Comparison of ENCODE assay signal across 1 cellular context in the genomic region with DNA sequence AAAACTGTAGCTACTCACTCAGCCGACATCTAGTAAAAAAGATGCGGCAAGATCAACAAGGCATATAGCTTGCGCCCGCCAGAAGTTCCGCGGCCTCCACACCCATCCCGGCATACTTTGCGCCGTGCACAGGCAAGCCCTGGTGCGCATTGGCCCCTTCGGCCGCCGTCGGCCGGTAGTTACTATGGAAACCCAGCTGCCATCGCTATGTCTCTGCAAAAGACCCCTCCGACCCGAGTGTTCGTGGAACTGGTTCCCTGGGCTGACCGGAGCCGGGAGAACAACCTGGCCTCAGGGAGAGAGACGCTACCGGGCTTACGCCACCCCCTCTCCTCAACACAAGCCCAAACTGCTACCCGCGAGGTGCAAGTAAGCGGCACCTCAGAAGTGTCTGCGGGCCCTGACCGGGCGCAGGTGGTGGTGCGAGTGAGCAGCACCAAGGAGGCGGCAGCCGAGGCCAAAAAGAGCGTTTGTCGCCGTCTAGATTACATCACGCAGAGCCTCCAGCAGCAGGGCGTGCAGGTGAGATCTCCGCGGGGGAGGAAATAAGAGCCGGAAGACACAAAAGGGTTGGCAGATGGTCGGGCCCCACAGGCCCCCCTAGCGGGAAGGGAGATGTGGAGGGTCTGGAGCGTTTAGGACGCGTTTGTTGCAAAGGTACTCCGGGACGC.
A peak's percentile ranks its signal among the peaks of the same experiment; 100 is the strongest.
TF ChIP-seq lines count a peak whose summit lies in the region.

A gene with protein sequence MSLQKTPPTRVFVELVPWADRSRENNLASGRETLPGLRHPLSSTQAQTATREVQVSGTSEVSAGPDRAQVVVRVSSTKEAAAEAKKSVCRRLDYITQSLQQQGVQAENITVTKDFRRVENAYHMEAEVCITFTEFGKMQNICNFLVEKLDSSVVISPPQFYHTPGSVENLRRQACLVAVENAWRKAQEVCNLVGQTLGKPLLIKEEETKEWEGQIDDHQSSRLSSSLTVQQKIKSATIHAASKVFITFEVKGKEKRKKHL (plus strand): TSS at position 182 of the 671 bp plus-strand sequence. CDS start 26 bp downstream, at position 208.

TF ChIP-seq in K562, 482 proteins besides CTCF, POLR2A, EP300 and RAD21 (continued from another document and continues in another):
- TF ChIP-seq, protein P1, sequence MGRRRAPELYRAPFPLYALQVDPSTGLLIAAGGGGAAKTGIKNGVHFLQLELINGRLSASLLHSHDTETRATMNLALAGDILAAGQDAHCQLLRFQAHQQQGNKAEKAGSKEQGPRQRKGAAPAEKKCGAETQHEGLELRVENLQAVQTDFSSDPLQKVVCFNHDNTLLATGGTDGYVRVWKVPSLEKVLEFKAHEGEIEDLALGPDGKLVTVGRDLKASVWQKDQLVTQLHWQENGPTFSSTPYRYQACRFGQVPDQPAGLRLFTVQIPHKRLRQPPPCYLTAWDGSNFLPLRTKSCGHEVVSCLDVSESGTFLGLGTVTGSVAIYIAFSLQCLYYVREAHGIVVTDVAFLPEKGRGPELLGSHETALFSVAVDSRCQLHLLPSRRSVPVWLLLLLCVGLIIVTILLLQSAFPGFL (CRISPR knock-in tag; IDR thresholded peaks at IDR 0.05), result no peak
- no peak for TF ChIP-seq RBM39 (optimal IDR thresholded peaks at IDR 0.05; ENCODE audit: low read depth, low read length)
- no peak for TF ChIP-seq ZNF197 (CRISPR knock-in tag; IDR thresholded peaks at IDR 0.05; ENCODE audit: low read depth)
- TF ChIP-seq ESRRB (CRISPR knock-in tag; IDR thresholded peaks at IDR 0.05; ENCODE audit: borderline replicate concordance), result no peak
- TF ChIP-seq, protein P2, sequence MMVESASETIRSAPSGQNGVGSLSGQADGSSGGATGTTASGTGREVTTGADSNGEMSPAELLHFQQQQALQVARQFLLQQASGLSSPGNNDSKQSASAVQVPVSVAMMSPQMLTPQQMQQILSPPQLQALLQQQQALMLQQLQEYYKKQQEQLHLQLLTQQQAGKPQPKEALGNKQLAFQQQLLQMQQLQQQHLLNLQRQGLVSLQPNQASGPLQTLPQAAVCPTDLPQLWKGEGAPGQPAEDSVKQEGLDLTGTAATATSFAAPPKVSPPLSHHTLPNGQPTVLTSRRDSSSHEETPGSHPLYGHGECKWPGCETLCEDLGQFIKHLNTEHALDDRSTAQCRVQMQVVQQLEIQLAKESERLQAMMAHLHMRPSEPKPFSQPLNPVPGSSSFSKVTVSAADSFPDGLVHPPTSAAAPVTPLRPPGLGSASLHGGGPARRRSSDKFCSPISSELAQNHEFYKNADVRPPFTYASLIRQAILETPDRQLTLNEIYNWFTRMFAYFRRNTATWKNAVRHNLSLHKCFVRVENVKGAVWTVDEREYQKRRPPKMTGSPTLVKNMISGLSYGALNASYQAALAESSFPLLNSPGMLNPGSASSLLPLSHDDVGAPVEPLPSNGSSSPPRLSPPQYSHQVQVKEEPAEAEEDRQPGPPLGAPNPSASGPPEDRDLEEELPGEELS (CRISPR knock-in tag; IDR thresholded peaks at IDR 0.05; ENCODE audit: borderline replicate concordance), result no peak
- TF ChIP-seq, protein P3, sequence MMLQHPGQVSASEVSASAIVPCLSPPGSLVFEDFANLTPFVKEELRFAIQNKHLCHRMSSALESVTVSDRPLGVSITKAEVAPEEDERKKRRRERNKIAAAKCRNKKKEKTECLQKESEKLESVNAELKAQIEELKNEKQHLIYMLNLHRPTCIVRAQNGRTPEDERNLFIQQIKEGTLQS (IDR thresholded peaks at IDR 0.05), result peak; percentile 33; the same call in 1 of the 2 replicates
- TF ChIP-seq, protein P3 (CRISPR knock-in tag; conservative IDR thresholded peaks at IDR 0.05), result no peak
- TF ChIP-seq, protein P4, sequence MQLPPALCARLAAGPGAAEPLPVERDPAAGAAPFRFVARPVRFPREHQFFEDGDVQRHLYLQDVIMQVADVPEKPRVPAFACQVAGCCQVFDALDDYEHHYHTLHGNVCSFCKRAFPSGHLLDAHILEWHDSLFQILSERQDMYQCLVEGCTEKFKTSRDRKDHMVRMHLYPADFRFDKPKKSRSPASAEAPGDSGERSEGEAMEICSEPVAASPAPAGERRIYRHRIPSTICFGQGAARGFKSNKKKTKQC (CRISPR knock-in tag; IDR thresholded peaks at IDR 0.05), result no peak
- TF ChIP-seq XRCC3 (IDR thresholded peaks at IDR 0.05), result no peak
- no peak for TF ChIP-seq SMAD1 (IDR thresholded peaks at IDR 0.05; ENCODE audit: low read depth, low read length, partially characterized antibody)
- TF ChIP-seq POLR2G (IDR thresholded peaks at IDR 0.05; ENCODE audit: low read depth, low read length), result peak; percentile 79
- no peak for TF ChIP-seq ZNF75A (CRISPR knock-in tag; IDR thresholded peaks at IDR 0.05)
- TF ChIP-seq FOSL1 (tag; conservative IDR thresholded peaks at IDR 0.05), result no peak
- no peak for TF ChIP-seq HNRNPK (IDR thresholded peaks at IDR 0.05; ENCODE audit: low read depth, low read length, poor library complexity, severe bottlenecking)
- no peak for TF ChIP-seq GATAD2A (IDR thresholded peaks at IDR 0.05)
- TF ChIP-seq RCOR1 (IDR thresholded peaks at IDR 0.05; ENCODE audit: borderline replicate concordance in 1 of 2, low read depth in 2 of 2, low read length in 2 of 2), result peak in 1 of 2 experiments; percentile 5; a peak in 1 of 4 replicates
- TF ChIP-seq, protein P5, sequence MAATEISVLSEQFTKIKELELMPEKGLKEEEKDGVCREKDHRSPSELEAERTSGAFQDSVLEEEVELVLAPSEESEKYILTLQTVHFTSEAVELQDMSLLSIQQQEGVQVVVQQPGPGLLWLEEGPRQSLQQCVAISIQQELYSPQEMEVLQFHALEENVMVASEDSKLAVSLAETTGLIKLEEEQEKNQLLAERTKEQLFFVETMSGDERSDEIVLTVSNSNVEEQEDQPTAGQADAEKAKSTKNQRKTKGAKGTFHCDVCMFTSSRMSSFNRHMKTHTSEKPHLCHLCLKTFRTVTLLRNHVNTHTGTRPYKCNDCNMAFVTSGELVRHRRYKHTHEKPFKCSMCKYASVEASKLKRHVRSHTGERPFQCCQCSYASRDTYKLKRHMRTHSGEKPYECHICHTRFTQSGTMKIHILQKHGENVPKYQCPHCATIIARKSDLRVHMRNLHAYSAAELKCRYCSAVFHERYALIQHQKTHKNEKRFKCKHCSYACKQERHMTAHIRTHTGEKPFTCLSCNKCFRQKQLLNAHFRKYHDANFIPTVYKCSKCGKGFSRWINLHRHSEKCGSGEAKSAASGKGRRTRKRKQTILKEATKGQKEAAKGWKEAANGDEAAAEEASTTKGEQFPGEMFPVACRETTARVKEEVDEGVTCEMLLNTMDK (IDR thresholded peaks at IDR 0.05; ENCODE audit: borderline replicate concordance, insufficient read depth, low read depth, low read length, poor library complexity, severe bottlenecking), result peak; percentile 38
- TF ChIP-seq, protein P6, sequence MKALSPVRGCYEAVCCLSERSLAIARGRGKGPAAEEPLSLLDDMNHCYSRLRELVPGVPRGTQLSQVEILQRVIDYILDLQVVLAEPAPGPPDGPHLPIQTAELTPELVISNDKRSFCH (CRISPR knock-in tag; IDR thresholded peaks at IDR 0.05), result no peak
- TF ChIP-seq, protein P6 (tag; IDR thresholded peaks at IDR 0.05), result no peak
- TF ChIP-seq KLF6 (CRISPR knock-in tag; IDR thresholded peaks at IDR 0.05; ENCODE audit: borderline replicate concordance), result no peak
- TF ChIP-seq NRF1 (conservative IDR thresholded peaks at IDR 0.05 in 1 of 2, IDR thresholded peaks at IDR 0.05 in 1 of 2), result peak; percentile 72 to 76
- TF ChIP-seq, protein P7, sequence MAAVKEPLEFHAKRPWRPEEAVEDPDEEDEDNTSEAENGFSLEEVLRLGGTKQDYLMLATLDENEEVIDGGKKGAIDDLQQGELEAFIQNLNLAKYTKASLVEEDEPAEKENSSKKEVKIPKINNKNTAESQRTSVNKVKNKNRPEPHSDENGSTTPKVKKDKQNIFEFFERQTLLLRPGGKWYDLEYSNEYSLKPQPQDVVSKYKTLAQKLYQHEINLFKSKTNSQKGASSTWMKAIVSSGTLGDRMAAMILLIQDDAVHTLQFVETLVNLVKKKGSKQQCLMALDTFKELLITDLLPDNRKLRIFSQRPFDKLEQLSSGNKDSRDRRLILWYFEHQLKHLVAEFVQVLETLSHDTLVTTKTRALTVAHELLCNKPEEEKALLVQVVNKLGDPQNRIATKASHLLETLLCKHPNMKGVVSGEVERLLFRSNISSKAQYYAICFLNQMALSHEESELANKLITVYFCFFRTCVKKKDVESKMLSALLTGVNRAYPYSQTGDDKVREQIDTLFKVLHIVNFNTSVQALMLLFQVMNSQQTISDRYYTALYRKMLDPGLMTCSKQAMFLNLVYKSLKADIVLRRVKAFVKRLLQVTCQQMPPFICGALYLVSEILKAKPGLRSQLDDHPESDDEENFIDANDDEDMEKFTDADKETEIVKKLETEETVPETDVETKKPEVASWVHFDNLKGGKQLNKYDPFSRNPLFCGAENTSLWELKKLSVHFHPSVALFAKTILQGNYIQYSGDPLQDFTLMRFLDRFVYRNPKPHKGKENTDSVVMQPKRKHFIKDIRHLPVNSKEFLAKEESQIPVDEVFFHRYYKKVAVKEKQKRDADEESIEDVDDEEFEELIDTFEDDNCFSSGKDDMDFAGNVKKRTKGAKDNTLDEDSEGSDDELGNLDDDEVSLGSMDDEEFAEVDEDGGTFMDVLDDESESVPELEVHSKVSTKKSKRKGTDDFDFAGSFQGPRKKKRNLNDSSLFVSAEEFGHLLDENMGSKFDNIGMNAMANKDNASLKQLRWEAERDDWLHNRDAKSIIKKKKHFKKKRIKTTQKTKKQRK (IDR thresholded peaks at IDR 0.05; ENCODE audit: borderline replicate concordance, low read depth, low read length), result no peak
- peak; percentile 60 for TF ChIP-seq L3MBTL2 (IDR thresholded peaks at IDR 0.05)
- TF ChIP-seq ZNF143 (CRISPR knock-in tag; IDR thresholded peaks at IDR 0.05), result peak; percentile 64
- no peak for TF ChIP-seq MCM7 (IDR thresholded peaks at IDR 0.05)
- no peak for TF ChIP-seq NFXL1 (CRISPR knock-in tag; IDR thresholded peaks at IDR 0.05)
- TF ChIP-seq ZNF79 (CRISPR knock-in tag; IDR thresholded peaks at IDR 0.05; ENCODE audit: low read depth), result no peak
- 0 out of 2 replicates have a peak, but pooled peaks have one; percentile 44 for TF ChIP-seq SUPT5H (IDR thresholded peaks at IDR 0.05)
- TF ChIP-seq SIN3A (IDR thresholded peaks at IDR 0.05; ENCODE audit: borderline replicate concordance in 2 of 2, control insufficient read depth in 1 of 2, low read depth in 2 of 2, low read length in 2 of 2), result peak in 1 of 2 experiments; percentile 31; a peak in 1 of 4 replicates
- TF ChIP-seq NFRKB (IDR thresholded peaks at IDR 0.05; ENCODE audit: low read depth), result no peak
- TF ChIP-seq MYC (IDR thresholded peaks at IDR 0.05; ENCODE audit: low read depth, low read length), result peak; percentile 33; the same call in 1 of the 2 replicates
- TF ChIP-seq MYC (CRISPR knock-in tag; IDR thresholded peaks at IDR 0.05; ENCODE audit: borderline replicate concordance, low read depth), result no peak
- TF ChIP-seq, protein P8, sequence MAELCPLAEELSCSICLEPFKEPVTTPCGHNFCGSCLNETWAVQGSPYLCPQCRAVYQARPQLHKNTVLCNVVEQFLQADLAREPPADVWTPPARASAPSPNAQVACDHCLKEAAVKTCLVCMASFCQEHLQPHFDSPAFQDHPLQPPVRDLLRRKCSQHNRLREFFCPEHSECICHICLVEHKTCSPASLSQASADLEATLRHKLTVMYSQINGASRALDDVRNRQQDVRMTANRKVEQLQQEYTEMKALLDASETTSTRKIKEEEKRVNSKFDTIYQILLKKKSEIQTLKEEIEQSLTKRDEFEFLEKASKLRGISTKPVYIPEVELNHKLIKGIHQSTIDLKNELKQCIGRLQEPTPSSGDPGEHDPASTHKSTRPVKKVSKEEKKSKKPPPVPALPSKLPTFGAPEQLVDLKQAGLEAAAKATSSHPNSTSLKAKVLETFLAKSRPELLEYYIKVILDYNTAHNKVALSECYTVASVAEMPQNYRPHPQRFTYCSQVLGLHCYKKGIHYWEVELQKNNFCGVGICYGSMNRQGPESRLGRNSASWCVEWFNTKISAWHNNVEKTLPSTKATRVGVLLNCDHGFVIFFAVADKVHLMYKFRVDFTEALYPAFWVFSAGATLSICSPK (IDR thresholded peaks at IDR 0.05; ENCODE audit: borderline replicate concordance), result no peak
- TF ChIP-seq TFAM (CRISPR knock-in tag; conservative IDR thresholded peaks at IDR 0.05), result no peak
- TF ChIP-seq CEBPG (CRISPR knock-in tag; IDR thresholded peaks at IDR 0.05), result no peak
- no peak for TF ChIP-seq CEBPG (tag; conservative IDR thresholded peaks at IDR 0.05 in 1 of 2, IDR thresholded peaks at IDR 0.05 in 1 of 2)
- TF ChIP-seq CREBBP (IDR thresholded peaks at IDR 0.05; ENCODE audit: low read depth, low read length), result no peak
- peak; percentile 34; the same call in 1 of the 2 replicates for TF ChIP-seq CXXC5 (CRISPR knock-in tag; IDR thresholded peaks at IDR 0.05)
- TF ChIP-seq, protein P9, sequence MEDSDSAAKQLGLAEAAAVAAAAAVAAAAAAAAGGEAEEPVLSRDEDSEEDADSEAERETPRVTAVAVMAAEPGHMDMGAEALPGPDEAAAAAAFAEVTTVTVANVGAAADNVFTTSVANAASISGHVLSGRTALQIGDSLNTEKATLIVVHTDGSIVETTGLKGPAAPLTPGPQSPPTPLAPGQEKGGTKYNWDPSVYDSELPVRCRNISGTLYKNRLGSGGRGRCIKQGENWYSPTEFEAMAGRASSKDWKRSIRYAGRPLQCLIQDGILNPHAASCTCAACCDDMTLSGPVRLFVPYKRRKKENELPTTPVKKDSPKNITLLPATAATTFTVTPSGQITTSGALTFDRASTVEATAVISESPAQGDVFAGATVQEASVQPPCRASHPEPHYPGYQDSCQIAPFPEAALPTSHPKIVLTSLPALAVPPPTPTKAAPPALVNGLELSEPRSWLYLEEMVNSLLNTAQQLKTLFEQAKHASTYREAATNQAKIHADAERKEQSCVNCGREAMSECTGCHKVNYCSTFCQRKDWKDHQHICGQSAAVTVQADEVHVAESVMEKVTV (CRISPR knock-in tag; IDR thresholded peaks at IDR 0.05), result no peak
- no peak for TF ChIP-seq NFE2 (IDR thresholded peaks at IDR 0.05; ENCODE audit: low read depth)
